34 cellular contexts compared by ENCODE assay signal in the genomic region with DNA sequence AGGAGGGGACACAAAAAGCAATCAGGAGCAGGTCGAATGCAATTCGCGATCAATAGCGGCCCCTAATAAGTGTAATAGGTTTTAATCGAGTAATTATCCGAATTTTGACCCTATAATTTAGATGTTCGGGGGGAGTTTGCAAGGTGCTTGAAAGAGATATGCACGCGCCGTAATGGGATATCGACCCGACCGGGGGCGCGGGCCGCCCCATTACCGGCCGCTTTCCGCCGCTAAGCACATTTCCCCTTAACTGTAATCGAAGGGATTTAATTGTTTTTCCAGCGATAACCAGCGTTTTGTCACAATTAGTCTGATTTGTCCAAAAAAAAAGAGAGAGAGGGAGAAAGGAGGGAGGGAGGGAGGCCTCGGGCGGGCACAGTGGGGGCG. TPM values are rescaled to one million over a fixed set of nuclear protein-coding genes. Genes with fewer than 3 reads are reported as not detected.
DNase-seq lines count a peak whose midpoint lies in the region; ATAC-seq and TF ChIP-seq lines count a peak whose summit lies in the region.
"Had no signal": no experiment of that assay in that cellular context is flagged by ENCODE, and none has a peak within 500 bp of the region (broad histone marks: within the 10 kb centered on the region; RNA-seq: fewer than 3 reads in every experiment).

No MANE protein-coding gene starts in this region.

- no peak overlapping the region for H3K27ac ChIP-seq in testis
- H3K27ac ChIP-seq: BLaER1, colonic mucosa, heart left ventricle, parathyroid adenoma, PC-9 had no signal

- DNase-seq in activated CD4-positive, alpha-beta memory T cell treated with anti-CD3 and anti-CD28 coated beads, Interleukin-2, amount 10 ng/mL, durations not matched to agents 7 days and 5 days, result no peak
- no peak for DNase-seq in activated CD4-positive, alpha-beta memory T cell treated with anti-CD3 and anti-CD28 coated beads for 36 hours
- no peak for DNase-seq in CD14-positive monocyte (ENCODE audit: low spot score)
- no peak for DNase-seq in T-helper 17 cell
- DNase-seq in epidermal melanocyte (ENCODE audit: insufficient read length, low spot score), result peak; percentile 14
- no peak for DNase-seq in testis
- no peak for DNase-seq in NCI-H226
- DNase-seq: activated effector memory CD4-positive, alpha-beta T cell treated with Interleukin-2 at 50 U/mL for 16 hours; COR-L47; DMS53; effector memory CD8-positive, alpha-beta T cell; foreskin fibroblast; kidney glomerular epithelial cell; NCI-H1092; NCI-H187 treated with DMSO at 0.1 percent for 48 hours; NCI-H526; NK-92 treated with Interleukin-12 subunit alpha and Interleukin-12 subunit beta, amount 100 ng/mL, for 24 hours; PC-9; stimulated activated CD4-positive, alpha-beta T cell treated with anti-CD3 and anti-CD28 coated beads, Interleukin-2, amount 100 ng/mL, for 48 hours had no signal

- no peaks in the 10 kb centered on the region for H3K9me3 Mint-ChIP-seq in activated CD4-positive, alpha-beta memory T cell treated with anti-CD3 and anti-CD28 coated beads, Interleukin-2, amount 10 ng/mL, durations not matched to agents 7 days and 5 days
- no peaks in the 10 kb centered on the region for H3K9me3 Mint-ChIP-seq in activated CD4-positive, alpha-beta memory T cell treated with anti-CD3 and anti-CD28 coated beads for 36 hours
- H3K9me3 Mint-ChIP-seq in CD14-positive monocyte, result peaks cover 0 to 41% (median 17%) of the 10 kb centered on the region in 7 donors
- H3K9me3 Mint-ChIP-seq: effector memory CD8-positive, alpha-beta T cell; type B pancreatic cell had no signal

- H3K9me3 ChIP-seq in T-helper 17 cell (ENCODE audit: control insufficient read depth, low read length, poor library complexity, severe bottlenecking), result no peaks in the 10 kb centered on the region
- H3K9me3 ChIP-seq in testis, result no peaks in the 10 kb centered on the region
- H3K9me3 ChIP-seq: colonic mucosa, HAP-1, heart left ventricle had no signal

- CTCF ChIA-PET in activated CD4-positive, alpha-beta memory T cell treated with anti-CD3 and anti-CD28 coated beads, Interleukin-2, amount 10 ng/mL, durations not matched to agents 7 days and 5 days (lab: Charles Lee), result no interaction called here
- CTCF ChIA-PET in activated CD4-positive, alpha-beta memory T cell treated with anti-CD3 and anti-CD28 coated beads for 36 hours (lab: Charles Lee), result no interaction called here

- H3K4me3 Mint-ChIP-seq in activated CD4-positive, alpha-beta memory T cell treated with anti-CD3 and anti-CD28 coated beads, Interleukin-2, amount 10 ng/mL, durations not matched to agents 7 days and 5 days, result peak overlapping the region; percentile 24
- no peak overlapping the region for H3K4me3 Mint-ChIP-seq in activated CD4-positive, alpha-beta memory T cell treated with anti-CD3 and anti-CD28 coated beads for 36 hours
- peak overlapping the region; percentile 37 to 78 for H3K4me3 Mint-ChIP-seq in CD14-positive monocyte
- peak overlapping the region; percentile 67 for H3K4me3 Mint-ChIP-seq in T-helper 17 cell
- H3K4me3 Mint-ChIP-seq: type B pancreatic cell had no signal

- TF ChIP-seq CTCF in CD14-positive monocyte (IDR thresholded peaks at IDR 0.05) (no peak), testis (IDR thresholded peaks at IDR 0.05) (no peak)

- ATAC-seq in T-helper 17 cell, result no peak
- ATAC-seq in GM19324 (IDR thresholded peaks at IDR 0.05; ENCODE audit: low FRiP score, unreplicated experiment), result no peak
- ATAC-seq: activated CD4-positive, CD25-positive, alpha-beta regulatory T cell treated with anti-CD3 and anti-CD28 coated beads, Interleukin-2, amount 50 U/mL, for 24 hours; effector memory CD8-positive, alpha-beta T cell; heart left ventricle had no signal

- H3K4me3 ChIP-seq in testis, result no peak overlapping the region
- H3K4me3 ChIP-seq: colonic mucosa, HAP-1, heart left ventricle, PC-9 had no signal

- 2 to 14% methylated on average over 23 to 26 of the region's 26 CpGs for WGBS in testis, 2 donors

- intact Hi-C loops in activated CD4-positive, alpha-beta memory T cell treated with anti-CD3 and anti-CD28 coated beads for 36 hours (cut with micrococcal nuclease), result no loop called here
- intact Hi-C loops in CD14-positive monocyte (cut with micrococcal nuclease), result no loop called here
- intact Hi-C loops in testis (cut with DNase I; ENCODE audit: low total_unique reads), result no loop called here

- peaks cover 4% of the 10 kb centered on the region for H3K4me1 ChIP-seq in testis
- H3K4me1 ChIP-seq: BLaER1, colonic mucosa, HAP-1, parathyroid adenoma had no signal

- POLR2A ChIA-PET in activated CD4-positive, alpha-beta memory T cell treated with anti-CD3 and anti-CD28 coated beads, Interleukin-2, amount 10 ng/mL, durations not matched to agents 7 days and 5 days (lab: Charles Lee), result no interaction called here
- POLR2A ChIA-PET in activated CD4-positive, alpha-beta memory T cell treated with anti-CD3 and anti-CD28 coated beads for 36 hours (lab: Charles Lee), result no interaction called here

- H3K4me1 Mint-ChIP-seq in activated CD4-positive, alpha-beta memory T cell treated with anti-CD3 and anti-CD28 coated beads, Interleukin-2, amount 10 ng/mL, durations not matched to agents 7 days and 5 days, result peaks cover 2% of the 10 kb centered on the region
- peaks cover 2% of the 10 kb centered on the region for H3K4me1 Mint-ChIP-seq in activated CD4-positive, alpha-beta memory T cell treated with anti-CD3 and anti-CD28 coated beads for 36 hours (ENCODE audit: low read depth)
- H3K4me1 Mint-ChIP-seq in CD14-positive monocyte (no peaks in the 10 kb centered on the region), T-helper 17 cell (peaks cover 16% of the 10 kb centered on the region)

- H3K27me3 Mint-ChIP-seq in activated CD4-positive, alpha-beta memory T cell treated with anti-CD3 and anti-CD28 coated beads, Interleukin-2, amount 10 ng/mL, durations not matched to agents 7 days and 5 days, result peaks cover 57% of the 10 kb centered on the region
- peaks cover 52% of the 10 kb centered on the region for H3K27me3 Mint-ChIP-seq in activated CD4-positive, alpha-beta memory T cell treated with anti-CD3 and anti-CD28 coated beads for 36 hours
- H3K27me3 Mint-ChIP-seq in CD14-positive monocyte (ENCODE audit: low read depth in 3 of 3) (peaks cover 74 to 96% (median 81%) of the 10 kb centered on the region in 3 donors), T-helper 17 cell (peaks cover 43% of the 10 kb centered on the region)

- H3K27me3 ChIP-seq in testis, result no peaks in the 10 kb centered on the region
- H3K27me3 ChIP-seq: BLaER1 had no signal

- peaks cover 8% of the 10 kb centered on the region for H3K36me3 Mint-ChIP-seq in activated CD4-positive, alpha-beta memory T cell treated with anti-CD3 and anti-CD28 coated beads, Interleukin-2, amount 10 ng/mL, durations not matched to agents 7 days and 5 days (ENCODE audit: low read depth)
- no peaks in the 10 kb centered on the region for H3K36me3 Mint-ChIP-seq in activated CD4-positive, alpha-beta memory T cell treated with anti-CD3 and anti-CD28 coated beads for 36 hours
- H3K36me3 Mint-ChIP-seq in CD14-positive monocyte (peaks cover 0 to 4% of the 10 kb centered on the region in 2 donors), T-helper 17 cell (ENCODE audit: low read depth) (peaks cover 4% of the 10 kb centered on the region)
- H3K36me3 Mint-ChIP-seq: type B pancreatic cell had no signal

- no peak for TF ChIP-seq POLR2A in testis (IDR thresholded peaks at IDR 0.05)

- peak overlapping the region; percentile 72 for H3K27ac Mint-ChIP-seq in activated CD4-positive, alpha-beta memory T cell treated with anti-CD3 and anti-CD28 coated beads, Interleukin-2, amount 10 ng/mL, durations not matched to agents 7 days and 5 days
- H3K27ac Mint-ChIP-seq in activated CD4-positive, alpha-beta memory T cell treated with anti-CD3 and anti-CD28 coated beads for 36 hours, result no peak overlapping the region
- H3K27ac Mint-ChIP-seq in CD14-positive monocyte (no peak overlapping the region), T-helper 17 cell (no peak overlapping the region)
- H3K27ac Mint-ChIP-seq: effector memory CD8-positive, alpha-beta T cell; type B pancreatic cell had no signal

- no peaks in the 10 kb centered on the region for H3K36me3 ChIP-seq in testis (ENCODE audit: low read depth, missing control alignments)
- H3K36me3 ChIP-seq: BLaER1, colonic mucosa, HAP-1, heart left ventricle had no signal

RNA-seq across cellular contexts. Expression of gene NKX1-1, which starts 1.0 kb away (rescaled TPM):
- total RNA-seq in activated CD4-positive, alpha-beta memory T cell treated with anti-CD3 and anti-CD28 coated beads, Interleukin-2, amount 10 ng/mL, durations not matched to agents 7 days and 5 days, result not detected
- total RNA-seq in activated CD4-positive, alpha-beta memory T cell treated with anti-CD3 and anti-CD28 coated beads for 36 hours, result not detected
- not detected for polyA plus RNA-seq in CD14-positive monocyte
- total RNA-seq in T-helper 17 cell, result not detected
- 1 to 10 TPM in 1 of 2 donors, under 1 TPM in 1; 0.47 to 1.5 TPM for total RNA-seq in testis
- 0.70 TPM for polyA plus RNA-seq in testis (ENCODE audit: insufficient read depth, low read depth, low replicate concordance)
- total RNA-seq: bronchial epithelial cell, colonic mucosa, heart left ventricle, HT-29, lung microvascular endothelial cell, PC-9, Right ventricle myocardium superior, subcutaneous adipose tissue had no signal
- polyA plus RNA-seq: esophagus, heart left ventricle, neural cell had no signal

RNA-seq across cellular contexts. Expression of gene UVSSA, which starts 58.2 kb away (rescaled TPM):
- total RNA-seq in activated CD4-positive, alpha-beta memory T cell treated with anti-CD3 and anti-CD28 coated beads, Interleukin-2, amount 10 ng/mL, durations not matched to agents 7 days and 5 days, result 10 to 100 TPM; 22.2 to 22.3 TPM
- 10 to 100 TPM; 20.2 to 21.5 TPM for total RNA-seq in activated CD4-positive, alpha-beta memory T cell treated with anti-CD3 and anti-CD28 coated beads for 36 hours
- polyA plus RNA-seq in CD14-positive monocyte (1 to 10 TPM; 2.6 to 4.8 TPM), testis (ENCODE audit: insufficient read depth, low read depth, low replicate concordance) (35.8 TPM)
- total RNA-seq in T-helper 17 cell (10 to 100 TPM; 36.0 to 37.1 TPM), testis (10 to 100 TPM; 71.5 to 94.6 TPM)
